8 cellular contexts compared by ENCODE assay signal in genomic region chr10:32958992-32959703, GRCh38. TPM values are rescaled to one million over a fixed set of nuclear protein-coding genes. Genes with fewer than 3 reads are reported as not detected.
DNase-seq lines count a peak whose midpoint lies in the region; ATAC-seq, FAIRE-seq and TF ChIP-seq lines count a peak whose summit lies in the region.

No MANE protein-coding gene starts in this region.

- WGBS in small intestine, 3 donors, result 6 to 17% (median 11%) methylated on average over 8 of the region's 8 CpGs

- H3K4me3 ChIP-seq in WERI-Rb-1 (ENCODE audit: low read depth, low read length), result peak overlapping the region; percentile 96
- H3K4me3 ChIP-seq in fibroblast of villous mesenchyme (ENCODE audit: low read depth, low read length), result peak overlapping the region; percentile 92
- peak overlapping the region; percentile 90 to 100 for H3K4me3 ChIP-seq in small intestine (ENCODE audit: low read depth in 1 of 2, low read length in 2 of 2)

- H3K4me1 ChIP-seq in small intestine (ENCODE audit: control insufficient read depth in 2 of 2, insufficient read depth in 1 of 2, low read depth in 1 of 2, low read length in 1 of 2), result peaks cover 0 to 6% of the 10 kb centered on the region in 2 donors

- peaks cover 6% of the 10 kb centered on the region for H3K9me3 Mint-ChIP-seq in activated CD4-positive, alpha-beta T cell treated with anti-CD3 and anti-CD28 coated beads, Interleukin-2, amount 10 ng/mL, durations not matched to agents 24 days and 14 days

- ATAC-seq in HG02885 (IDR thresholded peaks at IDR 0.05; ENCODE audit: poor library complexity, unreplicated experiment), result peak; percentile 40

- peaks cover 27% of the 10 kb centered on the region for H3K4me1 Mint-ChIP-seq in activated CD4-positive, alpha-beta T cell treated with anti-CD3 and anti-CD28 coated beads, Interleukin-2, amount 10 ng/mL, durations not matched to agents 24 days and 14 days

- TF ChIP-seq CTCF in WERI-Rb-1 (IDR thresholded peaks at IDR 0.05; ENCODE audit: low read depth, low read length), result no peak
- no peak for TF ChIP-seq CTCF in fibroblast of villous mesenchyme (IDR thresholded peaks at IDR 0.05; ENCODE audit: insufficient read depth, low read depth, low read length)

- peak; percentile 68 for DNase-seq in activated CD4-positive, alpha-beta T cell treated with anti-CD3 and anti-CD28 coated beads, Interleukin-2, amount 10 ng/mL, durations not matched to agents 24 days and 14 days
- DNase-seq in activated CD4-positive, alpha-beta T cell treated with anti-CD3 and anti-CD28 coated beads, Interleukin-2, amount 50 U/mL, for 4 hours, result no peak
- DNase-seq in WERI-Rb-1 (no peak), fibroblast of villous mesenchyme (ENCODE audit: low read depth) (no peak), small intestine (peak; percentile 24), NCI-H526 treated with DMSO at 0.1 percent for 48 hours (lab: John Stamatoyannopoulos, UW) (no peak), NCI-H524 (lab: John Stamatoyannopoulos, UW) (no peak)

- no peaks in the 10 kb centered on the region for H3K9me3 ChIP-seq in WERI-Rb-1 (ENCODE audit: severe bottlenecking)
- H3K9me3 ChIP-seq in small intestine (ENCODE audit: control insufficient read depth, low read depth), result no peaks in the 10 kb centered on the region

- peak overlapping the region; percentile 92 for H3K27ac Mint-ChIP-seq in activated CD4-positive, alpha-beta T cell treated with anti-CD3 and anti-CD28 coated beads, Interleukin-2, amount 10 ng/mL, durations not matched to agents 24 days and 14 days

- H3K27me3 ChIP-seq in WERI-Rb-1 (ENCODE audit: insufficient read depth, low read depth, severe bottlenecking), result no peaks in the 10 kb centered on the region
- no peaks in the 10 kb centered on the region for H3K27me3 ChIP-seq in small intestine (ENCODE audit: control insufficient read depth in 2 of 2, insufficient read depth in 2 of 2, low read length in 2 of 2)

- H3K27ac ChIP-seq in WERI-Rb-1, result peak overlapping the region; percentile 98
- peak overlapping the region; percentile 95 to 96 for H3K27ac ChIP-seq in small intestine (ENCODE audit: low read depth in 1 of 2, low read length in 1 of 2)

- peaks cover 10% of the 10 kb centered on the region for H3K27me3 Mint-ChIP-seq in activated CD4-positive, alpha-beta T cell treated with anti-CD3 and anti-CD28 coated beads, Interleukin-2, amount 10 ng/mL, durations not matched to agents 24 days and 14 days

- H3K36me3 Mint-ChIP-seq in activated CD4-positive, alpha-beta T cell treated with anti-CD3 and anti-CD28 coated beads, Interleukin-2, amount 10 ng/mL, durations not matched to agents 24 days and 14 days (ENCODE audit: low read depth), result no peaks in the 10 kb centered on the region

- peak overlapping the region; percentile 86 for H3K4me3 Mint-ChIP-seq in activated CD4-positive, alpha-beta T cell treated with anti-CD3 and anti-CD28 coated beads, Interleukin-2, amount 10 ng/mL, durations not matched to agents 24 days and 14 days

- H3K36me3 ChIP-seq in WERI-Rb-1, result peaks cover 3% of the 10 kb centered on the region
- H3K36me3 ChIP-seq in small intestine (ENCODE audit: control insufficient read depth in 2 of 2, insufficient read depth in 2 of 2, low read length in 2 of 2), result no peaks in the 10 kb centered on the region

- FAIRE-seq in small intestine (lab: Jason Lieb, UNC), result no peak

- intact Hi-C loops in activated CD4-positive, alpha-beta T cell treated with anti-CD3 and anti-CD28 coated beads, Interleukin-2, amount 10 ng/mL, durations not matched to agents 24 days and 14 days (cut with micrococcal nuclease), result loop anchor here (1.0 to 10.0 kb wide), 10 partner anchors 21 to 1323 kb away; partner anchors contain the start of gene CCDC7

RNA-seq across cellular contexts. Expression of gene ITGB1, which starts 1.1 kb away (rescaled TPM):
- 50.5 and 57.5 TPM in 2 replicates for total RNA-seq in activated CD4-positive, alpha-beta T cell treated with anti-CD3 and anti-CD28 coated beads, Interleukin-2, amount 10 ng/mL, durations not matched to agents 24 days and 14 days
- total RNA-seq in fibroblast of villous mesenchyme, result 1,751 and 1,757 TPM in 2 replicates
- polyA plus RNA-seq in small intestine, result 100 to 1,000 TPM in 1 of 3 donors, 10 to 100 TPM in 2; 42.3 to 172 (median 51.3) TPM

Comparison
In these comparisons a context has a peak if more than half of its experiments do, and no peak if none do; other contexts are left out.
1. DNase-seq: peak in activated CD4-positive, alpha-beta T cell treated with anti-CD3 and anti-CD28 coated beads, Interleukin-2, amount 10 ng/mL, durations not matched to agents 24 days and 14 days (single experiment) and small intestine (single experiment); none in activated CD4-positive, alpha-beta T cell treated with anti-CD3 and anti-CD28 coated beads, Interleukin-2, amount 50 U/mL, for 4 hours (0 of 2), WERI-Rb-1 (single experiment), fibroblast of villous mesenchyme (single experiment), NCI-H526 treated with DMSO at 0.1 percent for 48 hours (single experiment) and NCI-H524 (0 of 2).
2. RNA of gene ITGB1, which starts 1.1 kb away (total RNA-seq): 1,751 to 1,757 TPM in fibroblast of villous mesenchyme; 50.5 to 57.5 TPM in activated CD4-positive, alpha-beta T cell treated with anti-CD3 and anti-CD28 coated beads, Interleukin-2, amount 10 ng/mL, durations not matched to agents 24 days and 14 days; every median in the first group is over 10 times any median in the second.
3. Peak in every context shown above with its lines, with median percentiles within 50 percentile points of each other: H3K4me3 ChIP-seq.